1 cellular context compared by ENCODE assay signal in the genomic region with DNA sequence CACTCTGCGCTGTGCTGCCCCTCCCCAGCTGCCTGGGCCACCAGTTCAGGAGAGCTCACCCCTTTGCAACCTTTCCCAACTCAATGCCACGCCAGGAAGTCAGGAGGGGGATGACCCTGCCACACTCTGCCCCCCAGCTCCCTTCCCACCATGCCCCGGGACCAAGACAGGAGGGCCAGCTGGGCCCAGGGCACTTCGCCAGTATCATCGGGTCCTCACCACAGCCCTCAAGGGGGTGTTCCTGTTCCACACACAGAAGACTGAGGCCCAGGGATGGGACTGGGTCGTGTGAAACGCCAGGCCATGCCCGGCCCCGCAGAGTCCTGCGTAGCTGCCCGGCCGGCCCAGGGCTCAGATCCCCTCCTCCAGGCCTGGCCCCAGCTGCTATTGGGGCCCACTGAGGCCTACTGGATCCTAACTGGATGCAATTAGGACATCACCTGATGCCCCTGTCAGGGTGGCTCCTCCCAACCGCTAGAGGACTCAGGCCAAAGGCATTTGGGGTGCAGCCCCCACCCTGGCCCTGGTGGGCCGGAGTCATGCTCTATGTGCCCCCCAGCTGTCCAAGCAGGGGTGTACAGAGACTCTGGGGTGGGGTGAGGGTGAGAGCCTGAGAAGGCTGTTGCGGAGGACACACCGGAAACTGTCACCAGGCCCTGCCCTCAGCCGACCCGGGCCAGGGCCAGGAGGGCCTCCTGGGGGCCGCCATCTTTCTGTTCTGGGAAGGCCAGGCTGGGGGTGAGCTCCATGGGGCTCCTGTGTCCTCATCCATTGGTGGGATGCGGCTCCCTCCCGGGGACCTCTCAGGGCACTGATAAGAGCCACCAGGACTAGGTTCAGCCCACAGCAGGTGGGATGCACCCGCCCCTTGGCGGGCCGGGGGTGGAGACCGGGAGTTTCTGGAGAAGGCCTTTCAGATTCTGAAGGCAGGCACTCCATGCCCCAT.
TF ChIP-seq lines count a peak whose summit lies in the region.

No MANE protein-coding gene starts in this region.

TF ChIP-seq in HepG2, 621 proteins besides CTCF, POLR2A, EP300 and RAD21 (continued from another document and continues in another):
- TF ChIP-seq, protein P1, sequence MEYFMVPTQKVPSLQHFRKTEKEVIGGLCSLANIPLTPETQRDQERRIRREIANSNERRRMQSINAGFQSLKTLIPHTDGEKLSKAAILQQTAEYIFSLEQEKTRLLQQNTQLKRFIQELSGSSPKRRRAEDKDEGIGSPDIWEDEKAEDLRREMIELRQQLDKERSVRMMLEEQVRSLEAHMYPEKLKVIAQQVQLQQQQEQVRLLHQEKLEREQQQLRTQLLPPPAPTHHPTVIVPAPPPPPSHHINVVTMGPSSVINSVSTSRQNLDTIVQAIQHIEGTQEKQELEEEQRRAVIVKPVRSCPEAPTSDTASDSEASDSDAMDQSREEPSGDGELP (IDR thresholded peaks at IDR 0.05; ENCODE audit: borderline replicate concordance, low read depth): peak; percentile 87; the same call in 1 of the 2 replicates
- no peak for TF ChIP-seq HNRNPUL1 (IDR thresholded peaks at IDR 0.05; ENCODE audit: low read depth, low read length)
- TF ChIP-seq, protein P2, sequence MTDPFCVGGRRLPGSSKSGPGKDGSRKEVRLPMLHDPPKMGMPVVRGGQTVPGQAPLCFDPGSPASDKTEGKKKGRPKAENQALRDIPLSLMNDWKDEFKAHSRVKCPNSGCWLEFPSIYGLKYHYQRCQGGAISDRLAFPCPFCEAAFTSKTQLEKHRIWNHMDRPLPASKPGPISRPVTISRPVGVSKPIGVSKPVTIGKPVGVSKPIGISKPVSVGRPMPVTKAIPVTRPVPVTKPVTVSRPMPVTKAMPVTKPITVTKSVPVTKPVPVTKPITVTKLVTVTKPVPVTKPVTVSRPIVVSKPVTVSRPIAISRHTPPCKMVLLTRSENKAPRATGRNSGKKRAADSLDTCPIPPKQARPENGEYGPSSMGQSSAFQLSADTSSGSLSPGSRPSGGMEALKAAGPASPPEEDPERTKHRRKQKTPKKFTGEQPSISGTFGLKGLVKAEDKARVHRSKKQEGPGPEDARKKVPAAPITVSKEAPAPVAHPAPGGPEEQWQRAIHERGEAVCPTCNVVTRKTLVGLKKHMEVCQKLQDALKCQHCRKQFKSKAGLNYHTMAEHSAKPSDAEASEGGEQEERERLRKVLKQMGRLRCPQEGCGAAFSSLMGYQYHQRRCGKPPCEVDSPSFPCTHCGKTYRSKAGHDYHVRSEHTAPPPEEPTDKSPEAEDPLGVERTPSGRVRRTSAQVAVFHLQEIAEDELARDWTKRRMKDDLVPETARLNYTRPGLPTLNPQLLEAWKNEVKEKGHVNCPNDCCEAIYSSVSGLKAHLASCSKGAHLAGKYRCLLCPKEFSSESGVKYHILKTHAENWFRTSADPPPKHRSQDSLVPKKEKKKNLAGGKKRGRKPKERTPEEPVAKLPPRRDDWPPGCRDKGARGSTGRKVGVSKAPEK (CRISPR knock-in tag; IDR thresholded peaks at IDR 0.05; ENCODE audit: borderline replicate concordance): peak; percentile 43; the same call in 1 of the 2 replicates
- TF ChIP-seq ZNF563 (CRISPR knock-in tag; IDR thresholded peaks at IDR 0.05): no peak
- TF ChIP-seq ZSCAN30 (CRISPR knock-in tag; IDR thresholded peaks at IDR 0.05): no peak
- no peak for TF ChIP-seq MEIS1 (CRISPR knock-in tag; IDR thresholded peaks at IDR 0.05; ENCODE audit: borderline replicate concordance)
- 0 out of 2 replicates have a peak, but pooled peaks have one; percentile 43 for TF ChIP-seq CBFB (CRISPR knock-in tag; IDR thresholded peaks at IDR 0.05)
- no peak for TF ChIP-seq NCOR1 (IDR thresholded peaks at IDR 0.05; ENCODE audit: borderline replicate concordance, low read length)
- no peak for TF ChIP-seq THYN1 (CRISPR knock-in tag; IDR thresholded peaks at IDR 0.05; ENCODE audit: borderline replicate concordance, low read depth)
- TF ChIP-seq SIN3B (IDR thresholded peaks at IDR 0.05; ENCODE audit: low read length): no peak
- TF ChIP-seq ZBTB20 (CRISPR knock-in tag; IDR thresholded peaks at IDR 0.05; ENCODE audit: borderline replicate concordance, low read depth): peak; percentile 81; the same call in 1 of the 2 replicates
- peak in 1 of 2 experiments; percentile 78; a peak in 2 of 4 replicates for TF ChIP-seq KLF16 (CRISPR knock-in tag; IDR thresholded peaks at IDR 0.05)
- TF ChIP-seq, protein P3, sequence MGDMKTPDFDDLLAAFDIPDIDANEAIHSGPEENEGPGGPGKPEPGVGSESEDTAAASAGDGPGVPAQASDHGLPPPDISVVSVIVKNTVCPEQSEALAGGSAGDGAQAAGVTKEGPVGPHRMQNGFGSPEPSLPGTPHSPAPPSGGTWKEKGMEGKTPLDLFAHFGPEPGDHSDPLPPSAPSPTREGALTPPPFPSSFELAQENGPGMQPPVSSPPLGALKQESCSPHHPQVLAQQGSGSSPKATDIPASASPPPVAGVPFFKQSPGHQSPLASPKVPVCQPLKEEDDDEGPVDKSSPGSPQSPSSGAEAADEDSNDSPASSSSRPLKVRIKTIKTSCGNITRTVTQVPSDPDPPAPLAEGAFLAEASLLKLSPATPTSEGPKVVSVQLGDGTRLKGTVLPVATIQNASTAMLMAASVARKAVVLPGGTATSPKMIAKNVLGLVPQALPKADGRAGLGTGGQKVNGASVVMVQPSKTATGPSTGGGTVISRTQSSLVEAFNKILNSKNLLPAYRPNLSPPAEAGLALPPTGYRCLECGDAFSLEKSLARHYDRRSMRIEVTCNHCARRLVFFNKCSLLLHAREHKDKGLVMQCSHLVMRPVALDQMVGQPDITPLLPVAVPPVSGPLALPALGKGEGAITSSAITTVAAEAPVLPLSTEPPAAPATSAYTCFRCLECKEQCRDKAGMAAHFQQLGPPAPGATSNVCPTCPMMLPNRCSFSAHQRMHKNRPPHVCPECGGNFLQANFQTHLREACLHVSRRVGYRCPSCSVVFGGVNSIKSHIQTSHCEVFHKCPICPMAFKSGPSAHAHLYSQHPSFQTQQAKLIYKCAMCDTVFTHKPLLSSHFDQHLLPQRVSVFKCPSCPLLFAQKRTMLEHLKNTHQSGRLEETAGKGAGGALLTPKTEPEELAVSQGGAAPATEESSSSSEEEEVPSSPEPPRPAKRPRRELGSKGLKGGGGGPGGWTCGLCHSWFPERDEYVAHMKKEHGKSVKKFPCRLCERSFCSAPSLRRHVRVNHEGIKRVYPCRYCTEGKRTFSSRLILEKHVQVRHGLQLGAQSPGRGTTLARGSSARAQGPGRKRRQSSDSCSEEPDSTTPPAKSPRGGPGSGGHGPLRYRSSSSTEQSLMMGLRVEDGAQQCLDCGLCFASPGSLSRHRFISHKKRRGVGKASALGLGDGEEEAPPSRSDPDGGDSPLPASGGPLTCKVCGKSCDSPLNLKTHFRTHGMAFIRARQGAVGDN (CRISPR knock-in tag; IDR thresholded peaks at IDR 0.05): peak; percentile 94
- no peak for TF ChIP-seq NPAS2 (CRISPR knock-in tag; IDR thresholded peaks at IDR 0.05; ENCODE audit: borderline replicate concordance)
- peak; percentile 72 for TF ChIP-seq FOSL2 (CRISPR knock-in tag; IDR thresholded peaks at IDR 0.05)
- TF ChIP-seq, protein P4, sequence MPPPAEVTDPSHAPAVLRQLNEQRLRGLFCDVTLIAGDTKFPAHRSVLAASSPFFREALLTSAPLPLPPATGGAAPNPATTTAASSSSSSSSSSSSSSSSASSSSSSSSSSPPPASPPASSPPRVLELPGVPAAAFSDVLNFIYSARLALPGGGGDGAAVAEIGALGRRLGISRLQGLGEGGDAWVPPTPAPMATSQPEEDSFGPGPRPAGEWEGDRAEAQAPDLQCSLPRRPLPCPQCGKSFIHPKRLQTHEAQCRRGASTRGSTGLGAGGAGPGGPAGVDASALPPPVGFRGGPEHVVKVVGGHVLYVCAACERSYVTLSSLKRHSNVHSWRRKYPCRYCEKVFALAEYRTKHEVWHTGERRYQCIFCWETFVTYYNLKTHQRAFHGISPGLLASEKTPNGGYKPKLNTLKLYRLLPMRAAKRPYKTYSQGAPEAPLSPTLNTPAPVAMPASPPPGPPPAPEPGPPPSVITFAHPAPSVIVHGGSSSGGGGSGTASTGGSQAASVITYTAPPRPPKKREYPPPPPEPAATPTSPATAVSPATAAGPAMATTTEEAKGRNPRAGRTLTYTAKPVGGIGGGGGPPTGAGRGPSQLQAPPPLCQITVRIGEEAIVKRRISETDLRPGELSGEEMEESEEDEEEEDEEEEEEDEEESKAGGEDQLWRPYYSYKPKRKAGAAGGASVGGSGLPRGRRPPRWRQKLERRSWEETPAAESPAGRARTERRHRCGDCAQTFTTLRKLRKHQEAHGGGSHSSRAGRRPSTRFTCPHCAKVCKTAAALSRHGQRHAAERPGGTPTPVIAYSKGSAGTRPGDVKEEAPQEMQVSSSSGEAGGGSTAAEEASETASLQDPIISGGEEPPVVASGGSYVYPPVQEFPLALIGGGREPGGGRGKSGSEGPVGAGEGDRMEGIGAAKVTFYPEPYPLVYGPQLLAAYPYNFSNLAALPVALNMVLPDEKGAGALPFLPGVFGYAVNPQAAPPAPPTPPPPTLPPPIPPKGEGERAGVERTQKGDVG (CRISPR knock-in tag; IDR thresholded peaks at IDR 0.05; ENCODE audit: borderline replicate concordance): peak; percentile 57; the same call in 1 of the 2 replicates
- 0 out of 2 replicates have a peak, but pooled peaks have one; percentile 45 for TF ChIP-seq ISX (CRISPR knock-in tag; conservative IDR thresholded peaks at IDR 0.05)
- TF ChIP-seq NR2C2 (CRISPR knock-in tag; IDR thresholded peaks at IDR 0.05; ENCODE audit: borderline replicate concordance): peak; percentile 50; the same call in 1 of the 2 replicates
- TF ChIP-seq, protein P5, sequence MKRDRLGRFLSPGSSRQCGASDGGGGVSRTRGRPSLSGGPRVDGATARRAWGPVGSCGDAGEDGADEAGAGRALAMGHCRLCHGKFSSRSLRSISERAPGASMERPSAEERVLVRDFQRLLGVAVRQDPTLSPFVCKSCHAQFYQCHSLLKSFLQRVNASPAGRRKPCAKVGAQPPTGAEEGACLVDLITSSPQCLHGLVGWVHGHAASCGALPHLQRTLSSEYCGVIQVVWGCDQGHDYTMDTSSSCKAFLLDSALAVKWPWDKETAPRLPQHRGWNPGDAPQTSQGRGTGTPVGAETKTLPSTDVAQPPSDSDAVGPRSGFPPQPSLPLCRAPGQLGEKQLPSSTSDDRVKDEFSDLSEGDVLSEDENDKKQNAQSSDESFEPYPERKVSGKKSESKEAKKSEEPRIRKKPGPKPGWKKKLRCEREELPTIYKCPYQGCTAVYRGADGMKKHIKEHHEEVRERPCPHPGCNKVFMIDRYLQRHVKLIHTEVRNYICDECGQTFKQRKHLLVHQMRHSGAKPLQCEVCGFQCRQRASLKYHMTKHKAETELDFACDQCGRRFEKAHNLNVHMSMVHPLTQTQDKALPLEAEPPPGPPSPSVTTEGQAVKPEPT (CRISPR knock-in tag; IDR thresholded peaks at IDR 0.05; ENCODE audit: low read depth): no peak
- no peak for TF ChIP-seq SCMH1 (CRISPR knock-in tag; IDR thresholded peaks at IDR 0.05; ENCODE audit: borderline replicate concordance)
- TF ChIP-seq ZFP36L1 (CRISPR knock-in tag; IDR thresholded peaks at IDR 0.05): no peak
- peak; percentile 80; the same call in 1 of the 2 replicates for TF ChIP-seq ZNF33A (CRISPR knock-in tag; IDR thresholded peaks at IDR 0.05; ENCODE audit: borderline replicate concordance)
- 0 out of 2 replicates have a peak, but pooled peaks have one; percentile 20 for TF ChIP-seq ZNF33B (CRISPR knock-in tag; IDR thresholded peaks at IDR 0.05)
- TF ChIP-seq, protein P6, sequence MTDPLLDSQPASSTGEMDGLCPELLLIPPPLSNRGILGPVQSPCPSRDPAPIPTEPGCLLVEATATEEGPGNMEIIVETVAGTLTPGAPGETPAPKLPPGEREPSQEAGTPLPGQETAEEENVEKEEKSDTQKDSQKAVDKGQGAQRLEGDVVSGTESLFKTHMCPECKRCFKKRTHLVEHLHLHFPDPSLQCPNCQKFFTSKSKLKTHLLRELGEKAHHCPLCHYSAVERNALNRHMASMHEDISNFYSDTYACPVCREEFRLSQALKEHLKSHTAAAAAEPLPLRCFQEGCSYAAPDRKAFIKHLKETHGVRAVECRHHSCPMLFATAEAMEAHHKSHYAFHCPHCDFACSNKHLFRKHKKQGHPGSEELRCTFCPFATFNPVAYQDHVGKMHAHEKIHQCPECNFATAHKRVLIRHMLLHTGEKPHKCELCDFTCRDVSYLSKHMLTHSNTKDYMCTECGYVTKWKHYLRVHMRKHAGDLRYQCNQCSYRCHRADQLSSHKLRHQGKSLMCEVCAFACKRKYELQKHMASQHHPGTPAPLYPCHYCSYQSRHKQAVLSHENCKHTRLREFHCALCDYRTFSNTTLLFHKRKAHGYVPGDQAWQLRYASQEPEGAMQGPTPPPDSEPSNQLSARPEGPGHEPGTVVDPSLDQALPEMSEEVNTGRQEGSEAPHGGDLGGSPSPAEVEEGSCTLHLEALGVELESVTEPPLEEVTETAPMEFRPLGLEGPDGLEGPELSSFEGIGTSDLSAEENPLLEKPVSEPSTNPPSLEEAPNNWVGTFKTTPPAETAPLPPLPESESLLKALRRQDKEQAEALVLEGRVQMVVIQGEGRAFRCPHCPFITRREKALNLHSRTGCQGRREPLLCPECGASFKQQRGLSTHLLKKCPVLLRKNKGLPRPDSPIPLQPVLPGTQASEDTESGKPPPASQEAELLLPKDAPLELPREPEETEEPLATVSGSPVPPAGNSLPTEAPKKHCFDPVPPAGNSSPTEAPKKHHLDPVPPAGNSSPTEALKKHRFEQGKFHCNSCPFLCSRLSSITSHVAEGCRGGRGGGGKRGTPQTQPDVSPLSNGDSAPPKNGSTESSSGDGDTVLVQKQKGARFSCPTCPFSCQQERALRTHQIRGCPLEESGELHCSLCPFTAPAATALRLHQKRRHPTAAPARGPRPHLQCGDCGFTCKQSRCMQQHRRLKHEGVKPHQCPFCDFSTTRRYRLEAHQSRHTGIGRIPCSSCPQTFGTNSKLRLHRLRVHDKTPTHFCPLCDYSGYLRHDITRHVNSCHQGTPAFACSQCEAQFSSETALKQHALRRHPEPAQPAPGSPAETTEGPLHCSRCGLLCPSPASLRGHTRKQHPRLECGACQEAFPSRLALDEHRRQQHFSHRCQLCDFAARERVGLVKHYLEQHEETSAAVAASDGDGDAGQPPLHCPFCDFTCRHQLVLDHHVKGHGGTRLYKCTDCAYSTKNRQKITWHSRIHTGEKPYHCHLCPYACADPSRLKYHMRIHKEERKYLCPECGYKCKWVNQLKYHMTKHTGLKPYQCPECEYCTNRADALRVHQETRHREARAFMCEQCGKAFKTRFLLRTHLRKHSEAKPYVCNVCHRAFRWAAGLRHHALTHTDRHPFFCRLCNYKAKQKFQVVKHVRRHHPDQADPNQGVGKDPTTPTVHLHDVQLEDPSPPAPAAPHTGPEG (CRISPR knock-in tag; IDR thresholded peaks at IDR 0.05): peak; percentile 38; the same call in 1 of the 2 replicates
- peak; percentile 64; the same call in 1 of the 2 replicates for TF ChIP-seq ZIK1 (CRISPR knock-in tag; IDR thresholded peaks at IDR 0.05; ENCODE audit: borderline replicate concordance, low read depth)
- TF ChIP-seq ZBTB21 (CRISPR knock-in tag; IDR thresholded peaks at IDR 0.05): no peak; the same call in 1 of the 2 replicates
- no peak for TF ChIP-seq ZNF3 (CRISPR knock-in tag; IDR thresholded peaks at IDR 0.05)
- no peak for TF ChIP-seq STAT5B (CRISPR knock-in tag; IDR thresholded peaks at IDR 0.05)
- TF ChIP-seq, protein P7, sequence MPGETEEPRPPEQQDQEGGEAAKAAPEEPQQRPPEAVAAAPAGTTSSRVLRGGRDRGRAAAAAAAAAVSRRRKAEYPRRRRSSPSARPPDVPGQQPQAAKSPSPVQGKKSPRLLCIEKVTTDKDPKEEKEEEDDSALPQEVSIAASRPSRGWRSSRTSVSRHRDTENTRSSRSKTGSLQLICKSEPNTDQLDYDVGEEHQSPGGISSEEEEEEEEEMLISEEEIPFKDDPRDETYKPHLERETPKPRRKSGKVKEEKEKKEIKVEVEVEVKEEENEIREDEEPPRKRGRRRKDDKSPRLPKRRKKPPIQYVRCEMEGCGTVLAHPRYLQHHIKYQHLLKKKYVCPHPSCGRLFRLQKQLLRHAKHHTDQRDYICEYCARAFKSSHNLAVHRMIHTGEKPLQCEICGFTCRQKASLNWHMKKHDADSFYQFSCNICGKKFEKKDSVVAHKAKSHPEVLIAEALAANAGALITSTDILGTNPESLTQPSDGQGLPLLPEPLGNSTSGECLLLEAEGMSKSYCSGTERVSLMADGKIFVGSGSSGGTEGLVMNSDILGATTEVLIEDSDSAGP (CRISPR knock-in tag; IDR thresholded peaks at IDR 0.05; ENCODE audit: borderline replicate concordance): peak; percentile 73; the same call in 1 of the 2 replicates
- TF ChIP-seq MYNN (CRISPR knock-in tag; IDR thresholded peaks at IDR 0.05; ENCODE audit: low read depth): no peak
